In genomic region chr6:19999319-20000191, GRCh38 we compare ENCODE assay signal across 8 cellular contexts.
A peak's percentile ranks its signal among the peaks of the same experiment; 100 is the strongest.
DNase-seq lines count a peak whose midpoint lies in the region; ATAC-seq, FAIRE-seq and TF ChIP-seq lines count a peak whose summit lies in the region.

No MANE protein-coding gene starts in this region.

- CTCF ChIA-PET in HCT116 (lab: Charles Lee), result no interaction called here

- H2AFZ ChIP-seq in HCT116 (ENCODE audit: low read depth, low read length, poor library complexity, severe bottlenecking), result no peak overlapping the region

- H3K4me1 ChIP-seq in HCT116 (ENCODE audit: control insufficient read depth in 1 of 2, insufficient read depth in 2 of 2, low read length in 2 of 2) (no peaks in the 10 kb centered on the region), pancreas (no peaks in the 10 kb centered on the region)

- TF ChIP-seq RAD21 in HCT116 (IDR thresholded peaks at IDR 0.05; ENCODE audit: low read depth), result no peak

- BruUV-seq in HCT116 (replicated peaks; lab: Mats Ljungman, UMichigan), result no TSS peak

- H3K4me2 ChIP-seq in HCT116 (ENCODE audit: low read length), result peak overlapping the region; percentile 16; the same call in 1 of the 2 replicates

- no peak for TF ChIP-seq POLR2A in HCT116 (IDR thresholded peaks at IDR 0.05; ENCODE audit: borderline replicate concordance, extremely low read depth, insufficient read depth, insufficient read length)

- H3K4me1 Mint-ChIP-seq in activated T-helper 17 cell treated with anti-CD3 and anti-CD28 coated beads, Interleukin-2, amount 50 U/mL, for 72 hours, result no peaks in the 10 kb centered on the region

- H3K36me3 Mint-ChIP-seq in activated T-helper 17 cell treated with anti-CD3 and anti-CD28 coated beads, Interleukin-2, amount 50 U/mL, for 72 hours (ENCODE audit: low read depth), result no peaks in the 10 kb centered on the region

- no peak overlapping the region for H3K27ac Mint-ChIP-seq in activated T-helper 17 cell treated with anti-CD3 and anti-CD28 coated beads, Interleukin-2, amount 50 U/mL, for 72 hours

- H3K9me2 ChIP-seq in HCT116 (ENCODE audit: insufficient read depth), result peaks cover 4% of the 10 kb centered on the region; the same call in 1 of the 2 replicates

- no peak overlapping the region for H3K9ac ChIP-seq in HCT116 (ENCODE audit: low read length)

- TF ChIP-seq CTCF in HCT116 (IDR thresholded peaks at IDR 0.05 in 2 of 3, conservative IDR thresholded peaks at IDR 0.05 in 1 of 3; ENCODE audit: borderline replicate concordance in 1 of 3, insufficient read depth in 1 of 3, low read depth in 2 of 3, low read length in 2 of 3), result no peak
- TF ChIP-seq CTCF in pancreas (IDR thresholded peaks at IDR 0.05), result no peak

- H4K20me1 ChIP-seq in HCT116 (ENCODE audit: insufficient read depth), result no peaks in the 10 kb centered on the region

- FAIRE-seq in pancreas (lab: Jason Lieb, UNC), result no peak

- no peaks in the 10 kb centered on the region for H3K9me3 ChIP-seq in HCT116 (ENCODE audit: control insufficient read depth in 1 of 2, insufficient read depth in 1 of 2, low read depth in 1 of 2, low read length in 2 of 2)
- no peaks in the 10 kb centered on the region for H3K9me3 ChIP-seq in MG63
- no peaks in the 10 kb centered on the region for H3K9me3 ChIP-seq in pancreas

- H3K27me3 Mint-ChIP-seq in activated T-helper 17 cell treated with anti-CD3 and anti-CD28 coated beads, Interleukin-2, amount 50 U/mL, for 72 hours, result peaks cover 6% of the 10 kb centered on the region

- ATAC-seq in HCT116, result peak; percentile 97
- ATAC-seq in activated T-helper 17 cell treated with anti-CD3 and anti-CD28 coated beads, Interleukin-2, amount 50 U/mL, for 72 hours (replicated peaks), result peak; percentile 98
- no peak for ATAC-seq in pancreas

- no peak overlapping the region for H3K4me3 Mint-ChIP-seq in activated T-helper 17 cell treated with anti-CD3 and anti-CD28 coated beads, Interleukin-2, amount 50 U/mL, for 72 hours

- H3K79me2 ChIP-seq in HCT116 (ENCODE audit: insufficient read depth, low read length), result no peaks in the 10 kb centered on the region

- WGBS in pancreas, 2 donors, result 55 to 63% methylated on average over 7 of the region's 7 CpGs

- RAD21 ChIA-PET in HCT116 (lab: Charles Lee; ENCODE audit: low non-redundant PET in 1 of 2, low total read pairs in 2 of 2, uncharacterized antibody in 2 of 2, unreplicated experiment in 2 of 2), result no interaction called here

- peak; percentile 69 for DNase-seq in NCI-H345 (lab: John Stamatoyannopoulos, UW)
- DNase-seq in NCI-H345 treated with DMSO at 0.1 percent for 48 hours (lab: John Stamatoyannopoulos, UW; ENCODE audit: unreplicated experiment), result no peak
- peak; percentile 36 for DNase-seq in HCT116 (ENCODE audit: low read depth, low spot score)
- DNase-seq in MG63, result peak; percentile 30
- no peak for DNase-seq in pancreas
- no peak for DNase-seq in G401 (ENCODE audit: low spot score)
- DNase-seq in NCI-H510A (lab: John Stamatoyannopoulos, UW), result no peak

- POLR2A ChIA-PET in HCT116 (lab: Charles Lee), result no interaction called here

- intact Hi-C loops in HCT116 (cut with micrococcal nuclease) (no loop called here), pancreas (cut with DNase I) (no loop called here)

- H3K27ac ChIP-seq in HCT116 (ENCODE audit: low read depth, low read length), result no peak overlapping the region
- no peak overlapping the region for H3K27ac ChIP-seq in pancreas

- in situ Hi-C loops in G401 (cut with HindIII; ENCODE audit: low sequenced_read_pairs), result no loop called here

- H3K9me3 Mint-ChIP-seq in activated T-helper 17 cell treated with anti-CD3 and anti-CD28 coated beads, Interleukin-2, amount 50 U/mL, for 72 hours, result peaks cover 6% of the 10 kb centered on the region

- no peak overlapping the region for H3K4me3 ChIP-seq in HCT116 (replicated peaks in 1 of 2; ENCODE audit: low read depth in 1 of 2, low read length in 2 of 2)
- H3K4me3 ChIP-seq in MG63, result no peak overlapping the region
- H3K4me3 ChIP-seq in pancreas, result no peak overlapping the region

- H3K36me3 ChIP-seq in HCT116 (ENCODE audit: control insufficient read depth in 1 of 2, insufficient read depth in 2 of 2, low read length in 2 of 2) (no peaks in the 10 kb centered on the region), MG63 (no peaks in the 10 kb centered on the region), pancreas (no peaks in the 10 kb centered on the region)

- H3K27me3 ChIP-seq in HCT116 (ENCODE audit: insufficient read depth, low read length), result peaks cover 16% of the 10 kb centered on the region
- H3K27me3 ChIP-seq in MG63, result no peaks in the 10 kb centered on the region
- no peaks in the 10 kb centered on the region for H3K27me3 ChIP-seq in pancreas

TF ChIP-seq in HCT116, 20 proteins besides CTCF, POLR2A, EP300 and RAD21:
- TF ChIP-seq, protein P1, sequence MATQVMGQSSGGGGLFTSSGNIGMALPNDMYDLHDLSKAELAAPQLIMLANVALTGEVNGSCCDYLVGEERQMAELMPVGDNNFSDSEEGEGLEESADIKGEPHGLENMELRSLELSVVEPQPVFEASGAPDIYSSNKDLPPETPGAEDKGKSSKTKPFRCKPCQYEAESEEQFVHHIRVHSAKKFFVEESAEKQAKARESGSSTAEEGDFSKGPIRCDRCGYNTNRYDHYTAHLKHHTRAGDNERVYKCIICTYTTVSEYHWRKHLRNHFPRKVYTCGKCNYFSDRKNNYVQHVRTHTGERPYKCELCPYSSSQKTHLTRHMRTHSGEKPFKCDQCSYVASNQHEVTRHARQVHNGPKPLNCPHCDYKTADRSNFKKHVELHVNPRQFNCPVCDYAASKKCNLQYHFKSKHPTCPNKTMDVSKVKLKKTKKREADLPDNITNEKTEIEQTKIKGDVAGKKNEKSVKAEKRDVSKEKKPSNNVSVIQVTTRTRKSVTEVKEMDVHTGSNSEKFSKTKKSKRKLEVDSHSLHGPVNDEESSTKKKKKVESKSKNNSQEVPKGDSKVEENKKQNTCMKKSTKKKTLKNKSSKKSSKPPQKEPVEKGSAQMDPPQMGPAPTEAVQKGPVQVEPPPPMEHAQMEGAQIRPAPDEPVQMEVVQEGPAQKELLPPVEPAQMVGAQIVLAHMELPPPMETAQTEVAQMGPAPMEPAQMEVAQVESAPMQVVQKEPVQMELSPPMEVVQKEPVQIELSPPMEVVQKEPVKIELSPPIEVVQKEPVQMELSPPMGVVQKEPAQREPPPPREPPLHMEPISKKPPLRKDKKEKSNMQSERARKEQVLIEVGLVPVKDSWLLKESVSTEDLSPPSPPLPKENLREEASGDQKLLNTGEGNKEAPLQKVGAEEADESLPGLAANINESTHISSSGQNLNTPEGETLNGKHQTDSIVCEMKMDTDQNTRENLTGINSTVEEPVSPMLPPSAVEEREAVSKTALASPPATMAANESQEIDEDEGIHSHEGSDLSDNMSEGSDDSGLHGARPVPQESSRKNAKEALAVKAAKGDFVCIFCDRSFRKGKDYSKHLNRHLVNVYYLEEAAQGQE (IDR thresholded peaks at IDR 0.05; ENCODE audit: low read depth), result no peak
- TF ChIP-seq SP1 (IDR thresholded peaks at IDR 0.05; ENCODE audit: low read depth) (peak; percentile 40), MAX (IDR thresholded peaks at IDR 0.05) (no peak), FOSL1 (IDR thresholded peaks at IDR 0.05; ENCODE audit: low read depth) (no peak), ATF3 (IDR thresholded peaks at IDR 0.05) (no peak), POLR2AphosphoS5 (IDR thresholded peaks at IDR 0.05; ENCODE audit: low read depth, low read length) (no peak), ELF1 (IDR thresholded peaks at IDR 0.05; ENCODE audit: borderline replicate concordance, low read depth) (peak; percentile 70), CBX3 (IDR thresholded peaks at IDR 0.05; ENCODE audit: low read depth) (0 out of 2 replicates have a peak, but pooled peaks have one; percentile 23), YY1 (IDR thresholded peaks at IDR 0.05; ENCODE audit: extremely low read depth, insufficient replicate concordance, low read depth, low read length) (peak; percentile 66)
TF ChIP-seq in HCT116: peak in this region for 4.

Comparison
In these comparisons a context has a peak if more than half of its experiments do, and no peak if none do; other contexts are left out.
1. DNase-seq: peak in NCI-H345 (single experiment), HCT116 (single experiment) and MG63 (single experiment); none in NCI-H345 treated with DMSO at 0.1 percent for 48 hours (single experiment), pancreas (0 of 6), G401 (single experiment) and NCI-H510A (single experiment).
2. ATAC-seq: peak in HCT116 (single experiment) and activated T-helper 17 cell treated with anti-CD3 and anti-CD28 coated beads, Interleukin-2, amount 50 U/mL, for 72 hours (single experiment); none in pancreas (0 of 4).